In the genomic region with DNA sequence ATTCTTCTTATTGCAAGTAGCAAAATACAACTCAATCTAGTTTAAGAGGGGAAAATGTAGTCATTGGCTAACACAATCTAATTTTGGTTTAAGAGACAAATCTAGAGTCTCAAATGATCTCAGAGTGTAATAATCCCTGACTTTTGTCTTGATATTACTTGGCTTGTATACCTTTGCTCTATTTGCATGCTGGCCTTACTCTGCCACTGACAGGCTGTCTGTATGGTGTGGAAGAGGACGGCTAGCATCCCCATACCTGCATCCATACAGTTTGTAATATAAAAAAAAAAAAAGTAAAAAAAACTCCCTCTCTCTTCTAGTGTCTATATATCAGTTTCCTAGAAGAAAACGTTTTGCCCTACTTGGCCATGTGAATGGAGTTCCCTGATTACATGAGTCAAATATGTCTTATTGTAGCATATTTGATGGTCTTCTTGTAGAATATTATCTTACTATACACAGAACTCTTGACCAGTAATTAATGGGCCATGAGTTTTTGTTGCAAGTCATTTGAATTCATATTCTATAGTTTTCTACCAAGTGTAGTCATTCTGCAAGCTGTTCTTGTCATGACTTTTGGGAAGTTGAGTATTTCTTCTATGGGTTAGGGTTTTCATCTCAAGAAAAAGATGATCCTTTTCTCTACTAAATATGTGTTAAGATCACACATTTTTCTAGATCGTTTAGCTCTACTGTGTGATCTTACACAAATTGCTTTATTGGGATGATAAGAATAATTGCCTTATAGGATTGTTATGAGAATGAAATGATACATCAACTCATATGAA, we compare ENCODE assay signal across 12 cellular contexts. TPM values are rescaled to one million over a fixed set of nuclear protein-coding genes. Genes with fewer than 3 reads are reported as not detected.
DNase-seq lines count a peak whose midpoint lies in the region; ATAC-seq and TF ChIP-seq lines count a peak whose summit lies in the region.
"Had no signal": no experiment of that assay in that cellular context is flagged by ENCODE, and none has a peak within 500 bp of the region (broad histone marks: within the 10 kb centered on the region; RNA-seq: fewer than 3 reads in every experiment).

No MANE protein-coding gene starts in this region.

- H3K36me3 Mint-ChIP-seq in activated T-helper 17 cell treated with anti-CD3 and anti-CD28 coated beads, Interleukin-2, amount 50 U/mL, for 72 hours (ENCODE audit: low read depth), result peaks cover 89% of the 10 kb centered on the region
- peaks cover 0 to 21% (median 5%) of the 10 kb centered on the region in 5 donors for H3K36me3 Mint-ChIP-seq in naive thymus-derived CD4-positive, alpha-beta T cell
- H3K36me3 Mint-ChIP-seq in H9 (ENCODE audit: insufficient read depth in 1 of 3, low read depth in 3 of 3), result peaks cover 3 to 10% (median 8%) of the 10 kb centered on the region in 3 experiments; a peak in 6 of 7 replicates

- H3K9me3 ChIP-seq in GM23248 (ENCODE audit: low read depth), result no peaks in the 10 kb centered on the region
- no peaks in the 10 kb centered on the region for H3K9me3 ChIP-seq in naive thymus-derived CD4-positive, alpha-beta T cell (ENCODE audit: control insufficient read depth in 2 of 3, low read length in 3 of 3)
- H3K9me3 ChIP-seq in H9 (ENCODE audit: control insufficient read depth, low read depth, low read length), result no peaks in the 10 kb centered on the region

- peak overlapping the region; percentile 49 for H3K27ac Mint-ChIP-seq in activated T-helper 17 cell treated with anti-CD3 and anti-CD28 coated beads, Interleukin-2, amount 50 U/mL, for 72 hours
- peak overlapping the region in 5 of 9 donors; percentile 31 to 66 (median 38) for H3K27ac Mint-ChIP-seq in naive thymus-derived CD4-positive, alpha-beta T cell
- H3K27ac Mint-ChIP-seq in H9, result no peak overlapping the region; a peak in 1 of 7 replicates
- H3K27ac Mint-ChIP-seq: immature natural killer cell had no signal

- H2BK20ac ChIP-seq in H9 (ENCODE audit: low read depth, low read length, poor library complexity, severe bottlenecking), result no peak overlapping the region

- H3K18ac ChIP-seq in H9 (ENCODE audit: insufficient read length, low read depth, low read length), result no peak overlapping the region

- H3K4ac ChIP-seq in H9 (ENCODE audit: low read depth, low read length), result no peak overlapping the region

- H4K8ac ChIP-seq in H9 (replicated peaks; ENCODE audit: insufficient read length, low read depth, low read length), result no peak overlapping the region

- H3K79me1 ChIP-seq in H9 (ENCODE audit: insufficient read depth, low read depth, low read length, poor library complexity, severe bottlenecking), result no peaks in the 10 kb centered on the region

- no peak overlapping the region for H4K5ac ChIP-seq in H9 (ENCODE audit: insufficient read length, low read depth, low read length)

- no peak overlapping the region for H2BK120ac ChIP-seq in H9 (ENCODE audit: low read depth, low read length, poor library complexity, severe bottlenecking)

- TF ChIP-seq CTCF in GM12865 (IDR thresholded peaks at IDR 0.05; ENCODE audit: insufficient read depth, low read depth, low read length, missing control alignments), result no peak
- no peak for TF ChIP-seq CTCF in H9 (conservative IDR thresholded peaks at IDR 0.05)

- H3K23me2 ChIP-seq in H9 (ENCODE audit: insufficient read length, low read depth, low read length, poor library complexity, severe bottlenecking), result no peaks in the 10 kb centered on the region

- H3K4me3 Mint-ChIP-seq in activated T-helper 17 cell treated with anti-CD3 and anti-CD28 coated beads, Interleukin-2, amount 50 U/mL, for 72 hours, result peak overlapping the region; percentile 57
- H3K4me3 Mint-ChIP-seq in naive thymus-derived CD4-positive, alpha-beta T cell, result peak overlapping the region in 8 of 10 donors; percentile 14 to 66 (median 44)
- H3K4me3 Mint-ChIP-seq in H9, result no peak overlapping the region
- H3K4me3 Mint-ChIP-seq: immature natural killer cell had no signal

- peaks cover 29% of the 10 kb centered on the region for H3K4me1 Mint-ChIP-seq in activated T-helper 17 cell treated with anti-CD3 and anti-CD28 coated beads, Interleukin-2, amount 50 U/mL, for 72 hours
- peaks cover 39 to 90% (median 81%) of the 10 kb centered on the region in 7 donors for H3K4me1 Mint-ChIP-seq in naive thymus-derived CD4-positive, alpha-beta T cell
- H3K4me1 Mint-ChIP-seq in H9, result peaks cover 53 to 54% of the 10 kb centered on the region in 2 experiments

- H3K23ac ChIP-seq in H9 (ENCODE audit: insufficient read length, low read depth, low read length), result no peak overlapping the region

- H2BK12ac ChIP-seq in H9 (ENCODE audit: insufficient read length, low read depth, low read length), result no peak overlapping the region

- H2AK5ac ChIP-seq in H9 (ENCODE audit: insufficient read length, low read length), result no peak overlapping the region

- H3K4me2 ChIP-seq in GM23248 (ENCODE audit: unreplicated experiment) (peak overlapping the region; percentile 97), H9 (ENCODE audit: insufficient read depth, insufficient read length, low read length) (no peak overlapping the region)

- no peaks in the 10 kb centered on the region for H3K27me3 Mint-ChIP-seq in activated T-helper 17 cell treated with anti-CD3 and anti-CD28 coated beads, Interleukin-2, amount 50 U/mL, for 72 hours
- no peaks in the 10 kb centered on the region for H3K27me3 Mint-ChIP-seq in naive thymus-derived CD4-positive, alpha-beta T cell
- H3K27me3 Mint-ChIP-seq in H9 (ENCODE audit: low read depth), result no peaks in the 10 kb centered on the region

- no peak overlapping the region for H3K56ac ChIP-seq in H9 (ENCODE audit: insufficient read length, low read depth, low read length)

- H4K20me1 ChIP-seq in GM23248 (ENCODE audit: insufficient read depth), result peaks cover 57% of the 10 kb centered on the region
- no peaks in the 10 kb centered on the region for H4K20me1 ChIP-seq in H9 (ENCODE audit: control insufficient read depth, insufficient read depth, insufficient read length)

- H2AFZ ChIP-seq in GM23248 (no peak overlapping the region), H9 (ENCODE audit: low read length) (no peak overlapping the region)

- no peaks in the 10 kb centered on the region for H3K9me2 ChIP-seq in GM23248 (ENCODE audit: insufficient read depth)

- peaks cover 34% of the 10 kb centered on the region for H3K36me3 ChIP-seq in GM23248 (ENCODE audit: low read depth)
- no peaks in the 10 kb centered on the region for H3K36me3 ChIP-seq in naive thymus-derived CD4-positive, alpha-beta T cell (ENCODE audit: control insufficient read depth in 2 of 3, insufficient read depth in 3 of 3, low read length in 3 of 3)

- no peak overlapping the region for H3T11ph ChIP-seq in H9 (ENCODE audit: low read length)

- intact Hi-C loops in naive thymus-derived CD4-positive, alpha-beta T cell (cut with micrococcal nuclease), result loop anchor here in 1 of 2 donors (1.0 kb wide), 2 partner anchors 7 to 8 kb away; no protein-coding TSS in a partner anchor

- H3K79me2 ChIP-seq in GM23248 (ENCODE audit: insufficient read depth) (peaks cover 97% of the 10 kb centered on the region), H9 (ENCODE audit: insufficient read depth, low read length) (peaks cover 60% of the 10 kb centered on the region)

- H4K91ac ChIP-seq in H9 (ENCODE audit: insufficient read length, low read depth, low read length), result no peak overlapping the region

- H3K4me3 ChIP-seq in GM12865 (ENCODE audit: low read depth, low read length) (no peak overlapping the region; the same call in 1 of the 2 replicates), GM23248 (peak overlapping the region; percentile 99)
- no peak overlapping the region for H3K4me3 ChIP-seq in naive thymus-derived CD4-positive, alpha-beta T cell (ENCODE audit: low read length)

- H3K9ac ChIP-seq in GM23248 (peak overlapping the region; percentile 99), H9 (ENCODE audit: extremely low read depth, insufficient read length, low read length) (no peak overlapping the region)

- peaks cover 5% of the 10 kb centered on the region for H3K9me3 Mint-ChIP-seq in activated T-helper 17 cell treated with anti-CD3 and anti-CD28 coated beads, Interleukin-2, amount 50 U/mL, for 72 hours
- H3K9me3 Mint-ChIP-seq in naive thymus-derived CD4-positive, alpha-beta T cell, result peaks cover 0 to 6% (median 0%) of the 10 kb centered on the region in 11 donors
- no peaks in the 10 kb centered on the region for H3K9me3 Mint-ChIP-seq in H9
- H3K9me3 Mint-ChIP-seq: immature natural killer cell had no signal

- peaks cover 43% of the 10 kb centered on the region for H3K4me1 ChIP-seq in GM23248 (ENCODE audit: insufficient read depth)
- H3K4me1 ChIP-seq in naive thymus-derived CD4-positive, alpha-beta T cell (ENCODE audit: control insufficient read depth in 2 of 2, insufficient read depth in 2 of 2, low read length in 2 of 2), result peaks cover 29 to 39% of the 10 kb centered on the region in 2 donors
- peaks cover 3% of the 10 kb centered on the region for H3K4me1 ChIP-seq in H9 (ENCODE audit: insufficient read depth, low read length)

- H3K27ac ChIP-seq in GM23248 (peak overlapping the region; percentile 96), H9 (ENCODE audit: insufficient read length, low read depth, low read length) (no peak overlapping the region)
- H3K27ac ChIP-seq in naive thymus-derived CD4-positive, alpha-beta T cell (ENCODE audit: low read depth, low read length), result no peak overlapping the region

- 33 to 34% methylated on average over 3 of the region's 3 CpGs for WGBS in GM23248 (ENCODE audit: low coverage in 1 of 2, low lambda C conversion rate in 2 of 2, missing lambda C conversion rate in 2 of 2), 2 experiments
- no CpG with 5 or more reads among the region's 3 CpGs for WGBS in H9 (ENCODE audit: extremely low coverage, insufficient read length, low lambda C conversion rate)

- CTCF ChIA-PET in naive thymus-derived CD4-positive, alpha-beta T cell (lab: Charles Lee), result interaction anchor here (0.7 kb wide), 1 partner anchor 8 kb away, joined by 3 read pairs; no protein-coding TSS in a partner anchor

- no peak overlapping the region for H2BK15ac ChIP-seq in H9 (ENCODE audit: low read depth, low read length)

- DNase-seq in GM12865 (ENCODE audit: low read depth) (peak; percentile 33), GM23248 (peak; percentile 27), DMS79 (lab: John Stamatoyannopoulos, UW) (no peak), germinal center (ENCODE audit: low spot score) (no peak), H9 (no peak), GM03348 (ENCODE audit: low spot score) (no peak)
- no peak for DNase-seq in naive thymus-derived CD4-positive, alpha-beta T cell
- DNase-seq: amniotic stem cell, erythroblast, immature natural killer cell, NCI-H2029 had no signal

- no peak overlapping the region for H3K14ac ChIP-seq in H9 (ENCODE audit: insufficient read depth, low read length)

- peaks cover 83% of the 10 kb centered on the region for H3F3A ChIP-seq in GM23248 (ENCODE audit: insufficient read depth)

- H3K27me3 ChIP-seq in GM23248 (replicated peaks; ENCODE audit: insufficient read depth) (no peaks in the 10 kb centered on the region), H9 (ENCODE audit: insufficient read depth, low read length) (no peaks in the 10 kb centered on the region)
- no peaks in the 10 kb centered on the region for H3K27me3 ChIP-seq in naive thymus-derived CD4-positive, alpha-beta T cell (ENCODE audit: control insufficient read depth in 2 of 2, insufficient read depth in 2 of 2, low read length in 2 of 2)

- POLR2A ChIA-PET in naive thymus-derived CD4-positive, alpha-beta T cell (lab: Charles Lee), result interaction anchor here (0.9 to 1.4 kb wide), 3 partner anchors 8 to 42 kb away, joined by 3 to 8 read pairs (median 3); partner anchors contain the start of gene HIF1A

- H2BK5ac ChIP-seq in H9 (ENCODE audit: insufficient read length, low read length), result no peak overlapping the region

- peak; percentile 75 for ATAC-seq in activated T-helper 17 cell treated with anti-CD3 and anti-CD28 coated beads, Interleukin-2, amount 50 U/mL, for 72 hours (replicated peaks)
- ATAC-seq in naive thymus-derived CD4-positive, alpha-beta T cell, result peak; percentile 34

- in situ Hi-C loops in GM23248 (cut with MboI), result no loop called here

RNA-seq across cellular contexts. Expression of gene HIF1A, which starts 8.2 kb away (rescaled TPM):
- total RNA-seq in GM23248 (2014; rRNA removed; shearing (Covaris generic)), result 1,114 and 1,257 TPM in 2 replicates
- 863 and 907 TPM in 2 replicates for polyA plus RNA-seq in GM23248 (2016; fragmentation: Nextera tagmentation; extraction: Ambion mirVana)
- 100 to 1,000 TPM; 123 to 176 TPM for total RNA-seq in activated T-helper 17 cell treated with anti-CD3 and anti-CD28 coated beads, Interleukin-2, amount 50 U/mL, for 72 hours
- 100 to 1,000 TPM in 4 of 5 experiments, 10 to 100 TPM in 1; 88.8 to 358 (median 143) TPM for total RNA-seq in naive thymus-derived CD4-positive, alpha-beta T cell
- polyA plus RNA-seq in naive thymus-derived CD4-positive, alpha-beta T cell, result 10 to 100 TPM; 75.1 to 98.4 TPM
- total RNA-seq in H9 (2021), result 147 and 154 TPM in 2 replicates

RNA-seq across cellular contexts. Expression of gene SNAPC1, which starts 58.7 kb away (rescaled TPM):
- total RNA-seq in GM23248 (2014; rRNA removed; shearing (Covaris generic)), result 32.1 and 35.9 TPM in 2 replicates
- 41.0 and 41.6 TPM in 2 replicates for polyA plus RNA-seq in GM23248 (2016; fragmentation: Nextera tagmentation; extraction: Ambion mirVana)
- 10 to 100 TPM; 11.5 to 13.6 TPM for total RNA-seq in activated T-helper 17 cell treated with anti-CD3 and anti-CD28 coated beads, Interleukin-2, amount 50 U/mL, for 72 hours
- 1 to 10 TPM; 3.5 to 8.7 (median 5.1) TPM for total RNA-seq in naive thymus-derived CD4-positive, alpha-beta T cell
- polyA plus RNA-seq in naive thymus-derived CD4-positive, alpha-beta T cell, result 1 to 10 TPM; 6.3 to 6.5 TPM
- total RNA-seq in H9 (2021), result 6.8 and 7.1 TPM in 2 replicates

Comparison
In these comparisons a context has a peak if more than half of its experiments do, and no peak if none do; other contexts are left out.
1. DNase-seq: peak in GM12865 (single experiment) and GM23248 (single experiment); none in naive thymus-derived CD4-positive, alpha-beta T cell (0 of 9), DMS79 (single experiment), germinal center (single experiment), H9 (single experiment) and GM03348 (single experiment).
2. H3K27ac Mint-ChIP-seq: peak in activated T-helper 17 cell treated with anti-CD3 and anti-CD28 coated beads, Interleukin-2, amount 50 U/mL, for 72 hours (single experiment) and naive thymus-derived CD4-positive, alpha-beta T cell (5 of 9); none in H9 (0 of 3).
3. H3K4me3 Mint-ChIP-seq: peak in activated T-helper 17 cell treated with anti-CD3 and anti-CD28 coated beads, Interleukin-2, amount 50 U/mL, for 72 hours (single experiment) and naive thymus-derived CD4-positive, alpha-beta T cell (8 of 10); none in H9 (0 of 2).